12 cellular contexts compared by ENCODE assay signal in genomic region chr20:37288091-37288490, GRCh38. TPM values are rescaled to one million over a fixed set of nuclear protein-coding genes. Genes with fewer than 3 reads are reported as not detected.
DNase-seq lines count a peak whose midpoint lies in the region; ATAC-seq and TF ChIP-seq lines count a peak whose summit lies in the region.
"Had no signal": no experiment of that assay in that cellular context is flagged by ENCODE, and none has a peak within 500 bp of the region (broad histone marks: within the 10 kb centered on the region; RNA-seq: fewer than 3 reads in every experiment).

No MANE protein-coding gene starts in this region.

- H3K9me3 Mint-ChIP-seq in activated naive CD8-positive, alpha-beta T cell (ENCODE audit: low read depth), result no peaks in the 10 kb centered on the region
- peaks cover 2% of the 10 kb centered on the region for H3K9me3 Mint-ChIP-seq in activated naive CD8-positive, alpha-beta T cell treated with anti-CD3 and anti-CD28 coated beads for 36 hours
- H3K9me3 Mint-ChIP-seq in WTC11, result peaks cover 8% of the 10 kb centered on the region

- no peak overlapping the region for H3K4me3 ChIP-seq in left lung
- no peak overlapping the region for H3K4me3 ChIP-seq in upper lobe of right lung

- peak overlapping the region; percentile 49 for H3K4me3 Mint-ChIP-seq in activated naive CD8-positive, alpha-beta T cell
- no peak overlapping the region for H3K4me3 Mint-ChIP-seq in activated naive CD8-positive, alpha-beta T cell treated with anti-CD3 and anti-CD28 coated beads for 36 hours
- peak overlapping the region; percentile 83 for H3K4me3 Mint-ChIP-seq in WTC11

- H3K27ac ChIP-seq in left lung (peak overlapping the region in 1 of 2 donors; percentile 94), upper lobe of right lung (peak overlapping the region; percentile 96)
- H3K27ac ChIP-seq: foreskin keratinocyte had no signal

- H3K36me3 Mint-ChIP-seq in activated naive CD8-positive, alpha-beta T cell, result peaks cover 10% of the 10 kb centered on the region
- H3K36me3 Mint-ChIP-seq in activated naive CD8-positive, alpha-beta T cell treated with anti-CD3 and anti-CD28 coated beads for 36 hours, result peaks cover 20% of the 10 kb centered on the region
- H3K36me3 Mint-ChIP-seq in WTC11, result peaks cover 19% of the 10 kb centered on the region

- H3K4me1 ChIP-seq in left lung (peaks cover 3 to 37% of the 10 kb centered on the region in 2 donors), upper lobe of right lung (peaks cover 7% of the 10 kb centered on the region)

- H3K4me1 Mint-ChIP-seq in activated naive CD8-positive, alpha-beta T cell (ENCODE audit: low read depth), result peaks cover 23% of the 10 kb centered on the region
- H3K4me1 Mint-ChIP-seq in activated naive CD8-positive, alpha-beta T cell treated with anti-CD3 and anti-CD28 coated beads for 36 hours, result peaks cover 19% of the 10 kb centered on the region
- peaks cover 6% of the 10 kb centered on the region for H3K4me1 Mint-ChIP-seq in WTC11

- CTCF ChIA-PET in WTC11 (lab: Charles Lee), result interaction anchor here (1.4 kb wide), 2 partner anchors 96 to 109 kb away, joined by 3 to 7 read pairs; no protein-coding TSS in a partner anchor

- TF ChIP-seq CTCF in WTC11 (IDR thresholded peaks at IDR 0.05) (no peak), left lung (IDR thresholded peaks at IDR 0.05) (no peak), upper lobe of right lung (IDR thresholded peaks at IDR 0.05) (no peak)

- ATAC-seq in WTC11 (no peak), left lung (peak; percentile 59), upper lobe of right lung (peak; percentile 62)
- no peak for ATAC-seq in activated CD4-positive, CD25-positive, alpha-beta regulatory T cell treated with anti-CD3 and anti-CD28 coated beads, Interleukin-2, amount 50 U/mL, for 24 hours
- ATAC-seq: foreskin keratinocyte had no signal

- peak overlapping the region; percentile 83 for H3K27ac Mint-ChIP-seq in activated naive CD8-positive, alpha-beta T cell
- no peak overlapping the region for H3K27ac Mint-ChIP-seq in activated naive CD8-positive, alpha-beta T cell treated with anti-CD3 and anti-CD28 coated beads for 36 hours
- H3K27ac Mint-ChIP-seq in WTC11, result no peak overlapping the region

- no peaks in the 10 kb centered on the region for H3K27me3 ChIP-seq in left lung
- H3K27me3 ChIP-seq in upper lobe of right lung, result no peaks in the 10 kb centered on the region
- H3K27me3 ChIP-seq: foreskin keratinocyte had no signal

- intact Hi-C loops in left lung (cut with DNase I) (no loop called here), upper lobe of right lung (cut with DNase I) (no loop called here)

- H3K36me3 ChIP-seq in left lung (peaks cover 0 to 12% of the 10 kb centered on the region in 2 donors), upper lobe of right lung (no peaks in the 10 kb centered on the region)

- no peaks in the 10 kb centered on the region for H3K27me3 Mint-ChIP-seq in activated naive CD8-positive, alpha-beta T cell
- H3K27me3 Mint-ChIP-seq in activated naive CD8-positive, alpha-beta T cell treated with anti-CD3 and anti-CD28 coated beads for 36 hours, result no peaks in the 10 kb centered on the region
- peaks cover 17% of the 10 kb centered on the region for H3K27me3 Mint-ChIP-seq in WTC11 (ENCODE audit: low read depth)

- POLR2A ChIA-PET in WTC11 (lab: Charles Lee), result interaction anchor here (0.6 to 1.5 kb wide), 3 partner anchors 36 to 1051 kb away, joined by 3 to 9 read pairs (median 7); no protein-coding TSS in a partner anchor

- H3K9me3 ChIP-seq in left lung, result no peaks in the 10 kb centered on the region
- no peaks in the 10 kb centered on the region for H3K9me3 ChIP-seq in upper lobe of right lung

- DNase-seq in activated naive CD8-positive, alpha-beta T cell treated with anti-CD3 and anti-CD28 coated beads for 36 hours, result no peak
- no peak for DNase-seq in WTC11 (ENCODE audit: low spot score)
- peak in 1 of 2 donors; percentile 62 for DNase-seq in left lung
- DNase-seq in upper lobe of right lung, result no peak
- DNase-seq in COR-L47 (lab: John Stamatoyannopoulos, UW), result no peak
- no peak for DNase-seq in COLO668 (lab: John Stamatoyannopoulos, UW; ENCODE audit: unreplicated experiment)
- DNase-seq: activated CD8-positive, alpha-beta memory T cell treated with anti-CD3 and anti-CD28 coated beads for 24 hours; NCI-H1930 had no signal

TF ChIP-seq in WTC11, 78 proteins besides CTCF, POLR2A, EP300 and RAD21 (continues in another document):
- TF ChIP-seq NR2C2 (CRISPR knock-in tag; IDR thresholded peaks at IDR 0.05) (no peak), ZBTB21 (CRISPR knock-in tag; IDR thresholded peaks at IDR 0.05; ENCODE audit: borderline replicate concordance) (no peak), TEAD4 (CRISPR knock-in tag; IDR thresholded peaks at IDR 0.05) (no peak), KAT7 (CRISPR knock-in tag; IDR thresholded peaks at IDR 0.05; ENCODE audit: borderline replicate concordance) (no peak), E2F4 (CRISPR knock-in tag; IDR thresholded peaks at IDR 0.05; ENCODE audit: borderline replicate concordance, low read depth) (no peak), NFE2L1 (CRISPR knock-in tag; IDR thresholded peaks at IDR 0.05) (no peak), ZNF138 (CRISPR knock-in tag; conservative IDR thresholded peaks at IDR 0.05) (no peak), FOXP1 (CRISPR knock-in tag; IDR thresholded peaks at IDR 0.05; ENCODE audit: borderline replicate concordance) (no peak), EMX1 (CRISPR knock-in tag; IDR thresholded peaks at IDR 0.05) (no peak), ZNF416 (CRISPR knock-in tag; IDR thresholded peaks at IDR 0.05) (no peak), ZNF425 (CRISPR knock-in tag; conservative IDR thresholded peaks at IDR 0.05) (no peak), E2F1 (CRISPR knock-in tag; IDR thresholded peaks at IDR 0.05) (no peak)
- TF ChIP-seq, protein P1, sequence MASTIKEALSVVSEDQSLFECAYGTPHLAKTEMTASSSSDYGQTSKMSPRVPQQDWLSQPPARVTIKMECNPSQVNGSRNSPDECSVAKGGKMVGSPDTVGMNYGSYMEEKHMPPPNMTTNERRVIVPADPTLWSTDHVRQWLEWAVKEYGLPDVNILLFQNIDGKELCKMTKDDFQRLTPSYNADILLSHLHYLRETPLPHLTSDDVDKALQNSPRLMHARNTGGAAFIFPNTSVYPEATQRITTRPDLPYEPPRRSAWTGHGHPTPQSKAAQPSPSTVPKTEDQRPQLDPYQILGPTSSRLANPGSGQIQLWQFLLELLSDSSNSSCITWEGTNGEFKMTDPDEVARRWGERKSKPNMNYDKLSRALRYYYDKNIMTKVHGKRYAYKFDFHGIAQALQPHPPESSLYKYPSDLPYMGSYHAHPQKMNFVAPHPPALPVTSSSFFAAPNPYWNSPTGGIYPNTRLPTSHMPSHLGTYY (CRISPR knock-in tag; IDR thresholded peaks at IDR 0.05), result no peak

RNA-seq across cellular contexts. Expression of gene MANBAL, which starts 1.4 kb away (rescaled TPM):
- 10 to 100 TPM; 11.2 to 12.8 TPM for total RNA-seq in activated naive CD8-positive, alpha-beta T cell treated with anti-CD3 and anti-CD28 coated beads for 36 hours
- total RNA-seq in WTC11 (2021), result 41.7 to 48.6 TPM (median 48.5 TPM) in 3 replicates
- 10 to 100 TPM; 30.6 to 34.6 TPM for total RNA-seq in left lung
- 30.8 TPM for total RNA-seq in upper lobe of right lung

RNA-seq across cellular contexts. Expression of gene GHRH, which starts 26.5 kb away (rescaled TPM):
- total RNA-seq in activated naive CD8-positive, alpha-beta T cell treated with anti-CD3 and anti-CD28 coated beads for 36 hours, result not detected
- total RNA-seq in WTC11 (2021), result 0.74 TPM in 1 of 3 replicates, not detected in the others
- total RNA-seq in left lung, result not detected
- total RNA-seq in upper lobe of right lung, result not detected
- total RNA-seq: foreskin keratinocyte, renal cortical epithelial cell had no signal

RNA-seq across cellular contexts. Expression of gene SRC, which starts 57.8 kb away (rescaled TPM):
- 1 to 10 TPM; 1.1 to 1.9 TPM for total RNA-seq in activated naive CD8-positive, alpha-beta T cell treated with anti-CD3 and anti-CD28 coated beads for 36 hours
- total RNA-seq in WTC11 (2021) (27.4 to 33.3 TPM (median 30.4 TPM) in 3 replicates), left lung (10 to 100 TPM; 37.4 to 53.5 TPM), upper lobe of right lung (64.0 TPM)

Comparison
In these comparisons a context has a peak if more than half of its experiments do, and no peak if none do; other contexts are left out.
1. ATAC-seq: peak in left lung (single experiment) and upper lobe of right lung (single experiment); none in WTC11 (single experiment) and activated CD4-positive, CD25-positive, alpha-beta regulatory T cell treated with anti-CD3 and anti-CD28 coated beads, Interleukin-2, amount 50 U/mL, for 24 hours (0 of 2).